ENCODE assay signal across 8 cellular contexts in genomic region chr1:234568345-234568744, GRCh38.
"Had no signal": no experiment of that assay in that cellular context is flagged by ENCODE, and none has a peak within 500 bp of the region (broad histone marks: within the 10 kb centered on the region; RNA-seq: fewer than 3 reads in every experiment).

No MANE protein-coding gene starts in this region.

- H3K4me1 Mint-ChIP-seq: IgD-negative memory B cell had no signal

- FAIRE-seq: HTR-8/SVneo had no signal

- H3K27ac ChIP-seq: HL-60, KMS-11 had no signal

- H3K27ac Mint-ChIP-seq: IgD-negative memory B cell had no signal

- H3K9ac ChIP-seq: KMS-11 had no signal

- H3K4me2 ChIP-seq: KMS-11 had no signal

- DNase-seq: IMR-90, Karpas-422, KBM-7, KG1 had no signal

- H3K4me3 Mint-ChIP-seq: IgD-negative memory B cell had no signal
